Comparison of ENCODE assay signal across 8 cellular contexts in genomic region chr11:63838150-63838681, GRCh38. TPM values are rescaled to one million over a fixed set of nuclear protein-coding genes. Genes with fewer than 3 reads are reported as not detected.
A peak's percentile ranks its signal among the peaks of the same experiment; 100 is the strongest.
DNase-seq lines count a peak whose midpoint lies in the region; FAIRE-seq and TF ChIP-seq lines count a peak whose summit lies in the region.

No MANE protein-coding gene starts in this region.

- H3K4me3 ChIP-seq in GM06990 (replicated peaks; ENCODE audit: low read depth, low read length) (peak overlapping the region; percentile 58), OCI-LY1 (ENCODE audit: low read depth, low read length, poor library complexity, severe bottlenecking) (peak overlapping the region; percentile 57), endothelial cell of umbilical vein (replicated peaks in 1 of 3; ENCODE audit: insufficient read depth in 1 of 3, low read depth in 1 of 3, low read length in 3 of 3) (peak overlapping the region in 2 of 3 experiments; percentile 3 to 26)

- no peak for TF ChIP-seq CTCF in GM06990 (IDR thresholded peaks at IDR 0.05; ENCODE audit: insufficient read depth, low read length, poor library complexity, severe bottlenecking)
- no peak for TF ChIP-seq CTCF in OCI-LY1 (IDR thresholded peaks at IDR 0.05; ENCODE audit: low read length)
- TF ChIP-seq CTCF in endothelial cell of umbilical vein (IDR thresholded peaks at IDR 0.05; ENCODE audit: extremely low read depth in 1 of 2, insufficient read depth in 1 of 2, low read depth in 1 of 2, low read length in 2 of 2) = no peak
- no peak for TF ChIP-seq CTCF in osteocyte (IDR thresholded peaks at IDR 0.05)
- TF ChIP-seq CTCF in GM13977 (IDR thresholded peaks at IDR 0.05; ENCODE audit: extremely low read depth, insufficient read depth, missing control alignments) = no peak

- no peaks in the 10 kb centered on the region for H4K20me1 ChIP-seq in OCI-LY1 (ENCODE audit: insufficient read depth, low read length)
- peaks cover 3% of the 10 kb centered on the region for H4K20me1 ChIP-seq in endothelial cell of umbilical vein (replicated peaks; ENCODE audit: control insufficient read depth, extremely low read depth, insufficient read depth, low read length)

- H2AFZ ChIP-seq in OCI-LY1 (ENCODE audit: low read length) (no peak overlapping the region), endothelial cell of umbilical vein (ENCODE audit: low read depth, low read length) (peak overlapping the region; percentile 49)

- H3K36me3 Mint-ChIP-seq in osteocyte (ENCODE audit: unreplicated experiment) = no peaks in the 10 kb centered on the region

- no peak for FAIRE-seq in endothelial cell of umbilical vein (lab: Jason Lieb, UNC)

- peak; percentile 12 for TF ChIP-seq POLR2A in endothelial cell of umbilical vein (IDR thresholded peaks at IDR 0.05; ENCODE audit: low read depth, low read length)

- intact Hi-C loops in endothelial cell of umbilical vein (cut with micrococcal nuclease) = loop anchor here (1.0 to 5.0 kb wide), 5 partner anchors 25 to 1086 kb away; partner anchors contain the start of genes CATSPERZ, NAA40, SPINDOC and ZBTB3

- in situ Hi-C loops in GM13977 (cut with MboI; ENCODE audit: low pct_unique_long_range_greater_than_20kb, low sequenced_read_pairs, unreplicated experiment) = loop anchor here (10.0 kb wide), 1 partner anchor 107 kb away; no protein-coding TSS in a partner anchor

- H3K4me1 ChIP-seq in OCI-LY1 (ENCODE audit: insufficient read depth, low read length, severe bottlenecking) (peaks cover 41% of the 10 kb centered on the region), endothelial cell of umbilical vein (ENCODE audit: control insufficient read depth, extremely low read depth, insufficient read depth, low read length) (peaks cover 26% of the 10 kb centered on the region)

- H3K9ac ChIP-seq in OCI-LY1 (ENCODE audit: low read length) = peak overlapping the region; percentile 68
- peak overlapping the region; percentile 65 for H3K9ac ChIP-seq in endothelial cell of umbilical vein (replicated peaks; ENCODE audit: extremely low read depth, insufficient read depth, low read length)

- H3K27me3 ChIP-seq in GM06990 (replicated peaks; ENCODE audit: control insufficient read depth, insufficient read depth, low read length) = no peaks in the 10 kb centered on the region
- no peaks in the 10 kb centered on the region for H3K27me3 ChIP-seq in OCI-LY1 (ENCODE audit: insufficient read depth, low read length)
- H3K27me3 ChIP-seq in endothelial cell of umbilical vein (ENCODE audit: control insufficient read depth in 2 of 2, insufficient read depth in 2 of 2, low read length in 2 of 2) = no peaks in the 10 kb centered on the region

- no peaks in the 10 kb centered on the region for H3K9me2 ChIP-seq in OCI-LY1 (ENCODE audit: low read depth, low read length)

- CTCF ChIA-PET in endothelial cell of umbilical vein (lab: Charles Lee) = interaction anchor here (0.6 to 16.7 kb wide), 31 partner anchors 8 to 932 kb away, joined by 3 to 264 read pairs (median 5); partner anchors contain the start of genes COX8A, OTUB1, RCOR2 and ZFTA

- DNase-seq in GM06990 (ENCODE audit: extremely low read depth, insufficient read length) (no peak), endothelial cell of umbilical vein (ENCODE audit: low read depth, low spot score) (no peak), osteocyte (ENCODE audit: extremely low spot score, unreplicated experiment) (no peak), globus pallidus (ENCODE audit: low spot score) (no peak), GM13977 (ENCODE audit: low spot score) (no peak)
- no peak for DNase-seq in activated CD4-positive, alpha-beta T cell treated with anti-CD3 and anti-CD28 coated beads for 48 hours
- no peak for DNase-seq in NK-92 treated with Interleukin-12 subunit alpha and Interleukin-12 subunit beta, amount 100 ng/mL, for 24 hours (lab: John Stamatoyannopoulos, UW)

- peak overlapping the region; percentile 55 for H3K27ac Mint-ChIP-seq in osteocyte (ENCODE audit: unreplicated experiment)

- peak overlapping the region; percentile 75 for H3K4me3 Mint-ChIP-seq in osteocyte (ENCODE audit: unreplicated experiment)

- peak overlapping the region; percentile 83 for H3K27ac ChIP-seq in OCI-LY1 (ENCODE audit: low read depth, low read length, poor library complexity, severe bottlenecking)
- H3K27ac ChIP-seq in endothelial cell of umbilical vein (ENCODE audit: insufficient read depth, low read depth, low read length) = peak overlapping the region; percentile 61

- POLR2A ChIA-PET in endothelial cell of umbilical vein (lab: Charles Lee) = interaction anchor here (0.5 to 1.2 kb wide), 6 partner anchors 9 to 346 kb away, joined by 3 to 6 read pairs (median 3); partner anchors contain the start of genes NAA40 and ZFTA

- no peaks in the 10 kb centered on the region for H3K9me3 Mint-ChIP-seq in osteocyte (ENCODE audit: unreplicated experiment)

- no peaks in the 10 kb centered on the region for H3F3A ChIP-seq in OCI-LY1 (ENCODE audit: insufficient read depth, low read length)

- dilution Hi-C loops in endothelial cell of umbilical vein (cut with MboI; ENCODE audit: extremely low pct_ligation_motif_present, low sequenced_read_pairs) = no loop called here

- H3K4me1 Mint-ChIP-seq in osteocyte (ENCODE audit: unreplicated experiment) = peaks cover 33% of the 10 kb centered on the region

- no TSS peak for BruUV-seq in endothelial cell of umbilical vein (replicated peaks; lab: Mats Ljungman, UMichigan)

- no peaks in the 10 kb centered on the region for H3K9me3 ChIP-seq in OCI-LY1 (ENCODE audit: low read length)
- no peaks in the 10 kb centered on the region for H3K9me3 ChIP-seq in endothelial cell of umbilical vein (replicated peaks; ENCODE audit: control insufficient read depth, insufficient read depth, low read length)

- H3K79me2 ChIP-seq in OCI-LY1 (ENCODE audit: insufficient read depth, low read length) (peaks cover 40% of the 10 kb centered on the region), endothelial cell of umbilical vein (ENCODE audit: control insufficient read depth, insufficient read depth, low read length) (peaks cover 40% of the 10 kb centered on the region)

- H3K27me3 Mint-ChIP-seq in osteocyte (ENCODE audit: unreplicated experiment) = no peaks in the 10 kb centered on the region

- H3K36me3 ChIP-seq in GM06990 (ENCODE audit: control insufficient read depth, insufficient read depth, low read length) (peaks cover 6% of the 10 kb centered on the region), OCI-LY1 (ENCODE audit: insufficient read depth, low read length) (peaks cover 8% of the 10 kb centered on the region; the same call in 1 of the 2 replicates), endothelial cell of umbilical vein (ENCODE audit: control insufficient read depth in 2 of 2, extremely low read depth in 1 of 2, insufficient read depth in 2 of 2, low read length in 2 of 2) (no peaks in the 10 kb centered on the region)

- H3K4me2 ChIP-seq in OCI-LY1 (ENCODE audit: low read length) (peak overlapping the region; percentile 77), endothelial cell of umbilical vein (ENCODE audit: insufficient read depth, low read length) (peak overlapping the region; percentile 68)

- no peaks in the 10 kb centered on the region for H3K9me1 ChIP-seq in endothelial cell of umbilical vein (replicated peaks; ENCODE audit: control insufficient read depth, extremely low read depth, insufficient read depth, low read length)

TF ChIP-seq in endothelial cell of umbilical vein, 7 proteins besides CTCF, POLR2A, EP300 and RAD21:
- TF ChIP-seq FOS (IDR thresholded peaks at IDR 0.05; ENCODE audit: borderline replicate concordance, insufficient read depth, low read length) (no peak), MYC (IDR thresholded peaks at IDR 0.05; ENCODE audit: low read depth, low read length) (no peak), POLR2AphosphoS5 (IDR thresholded peaks at IDR 0.05; ENCODE audit: insufficient read depth, low read depth, low read length) (no peak), MAX (IDR thresholded peaks at IDR 0.05; ENCODE audit: insufficient read depth, insufficient read length) (no peak), EZH2 (IDR thresholded peaks at IDR 0.05; ENCODE audit: borderline replicate concordance, low read depth, low read length, severe bottlenecking) (no peak), GATA2 (IDR thresholded peaks at IDR 0.05; ENCODE audit: insufficient read depth, insufficient read length, low read depth, low read length) (no peak), JUN (IDR thresholded peaks at IDR 0.05; ENCODE audit: borderline replicate concordance, insufficient read depth, insufficient read length, low read depth) (no peak)

RNA-seq across cellular contexts. Expression of gene MARK2, which starts 0.7 kb away (rescaled TPM):
- total RNA-seq in endothelial cell of umbilical vein (33.4 and 34.7 TPM in 2 replicates), osteocyte (31.8 and 33.4 TPM in 2 replicates)
- 16.6 and 16.7 TPM in 2 replicates for polyA plus RNA-seq in endothelial cell of umbilical vein
- polyA plus RNA-seq in endothelial cell of umbilical vein (2011; cell fraction: cytosol; rRNA removed) = 19.1 and 19.9 TPM in 2 replicates
- polyA plus RNA-seq in endothelial cell of umbilical vein (2011; cell fraction: nucleus; rRNA removed) = 23.1 and 28.7 TPM in 2 replicates
- polyA plus RNA-seq in endothelial cell of umbilical vein (2012) = 19.7 and 21.0 TPM in 2 replicates
- polyA minus RNA-seq in endothelial cell of umbilical vein = 18.3 and 34.6 TPM in 2 replicates
- 45.0 TPM for polyA minus RNA-seq in endothelial cell of umbilical vein (2011; cell fraction: cytosol; rRNA and poly(A)+ RNA removed)
- 14.6 and 18.9 TPM in 2 replicates for polyA minus RNA-seq in endothelial cell of umbilical vein (2011; cell fraction: nucleus; rRNA and poly(A)+ RNA removed)

RNA-seq across cellular contexts. Expression of gene SPINDOC, which starts 25.0 kb away (rescaled TPM):
- 51.5 and 54.5 TPM in 2 replicates for total RNA-seq in endothelial cell of umbilical vein
- 29.4 and 33.8 TPM in 2 replicates for polyA plus RNA-seq in endothelial cell of umbilical vein
- 28.8 and 40.1 TPM in 2 replicates for polyA plus RNA-seq in endothelial cell of umbilical vein (2011; cell fraction: cytosol; rRNA removed)
- polyA plus RNA-seq in endothelial cell of umbilical vein (2011; cell fraction: nucleus; rRNA removed) = 25.6 and 28.9 TPM in 2 replicates
- polyA plus RNA-seq in endothelial cell of umbilical vein (2012) = 38.6 and 39.9 TPM in 2 replicates
- polyA minus RNA-seq in endothelial cell of umbilical vein = 12.0 and 19.1 TPM in 2 replicates
- polyA minus RNA-seq in endothelial cell of umbilical vein (2011; cell fraction: cytosol; rRNA and poly(A)+ RNA removed) = 26.4 TPM
- 6.8 and 10.4 TPM in 2 replicates for polyA minus RNA-seq in endothelial cell of umbilical vein (2011; cell fraction: nucleus; rRNA and poly(A)+ RNA removed)
- 32.1 and 33.5 TPM in 2 replicates for total RNA-seq in osteocyte
